Comparison of ENCODE assay signal across 4 cellular contexts in the genomic region with DNA sequence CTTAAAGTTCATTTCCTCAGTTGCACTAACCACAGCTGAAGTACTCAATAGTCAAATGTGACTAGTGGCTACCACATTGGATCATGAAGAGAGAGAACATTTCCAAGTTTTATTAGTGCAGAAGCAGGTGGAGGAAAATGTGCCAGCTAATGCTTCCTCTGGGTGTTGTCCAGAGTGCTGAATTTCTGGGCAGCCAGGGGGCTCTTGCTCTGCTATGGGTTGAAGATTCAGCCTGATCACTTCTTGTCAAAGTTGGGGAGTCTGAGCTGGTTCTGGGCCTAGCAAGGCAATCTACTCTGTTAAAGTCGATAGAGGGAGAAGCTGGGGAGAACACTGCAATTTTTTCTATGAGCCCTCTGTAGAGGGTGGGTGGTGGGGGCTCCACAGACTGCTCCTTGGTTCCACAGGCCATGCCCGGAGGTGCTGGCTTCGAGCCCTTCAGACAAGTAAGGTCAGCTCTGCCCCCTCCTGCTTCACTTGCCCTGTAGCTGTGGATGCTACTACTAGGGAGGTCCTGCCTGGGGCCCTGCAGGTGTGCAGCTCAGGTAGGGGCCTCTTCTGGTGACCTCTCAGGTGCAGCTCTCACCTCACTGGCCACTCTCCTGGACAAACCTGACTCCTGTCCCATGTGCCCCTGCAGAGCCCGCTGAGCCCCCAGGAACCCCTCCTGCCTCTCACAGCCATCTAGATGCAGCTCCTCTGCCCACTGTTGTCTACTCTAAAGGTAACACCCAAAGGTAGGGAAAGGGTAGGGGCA.
DNase-seq lines count a peak whose midpoint lies in the region; TF ChIP-seq lines count a peak whose summit lies in the region.

No MANE protein-coding gene starts in this region.

- H3K4me3 ChIP-seq in fibroblast of mammary gland (ENCODE audit: control insufficient read depth, low read depth, low read length): no peak overlapping the region

- TF ChIP-seq CTCF in fibroblast of mammary gland (conservative IDR thresholded peaks at IDR 0.05; ENCODE audit: control insufficient read depth, insufficient read depth, low read depth, low read length): peak; percentile 2

- DNase-seq in Kasumi-1 (lab: John Stamatoyannopoulos, UW) (peak; percentile 49 to 63), fibroblast of mammary gland (ENCODE audit: low read depth) (peak; percentile 30), NCI-H1105 treated with DMSO at 0.1 percent for 48 hours (lab: John Stamatoyannopoulos, UW) (no peak)
- no peak for DNase-seq in activated CD8-positive, alpha-beta memory T cell treated with anti-CD3 and anti-CD28 coated beads, Interleukin-2, amount 50 U/mL, for 4 hours

Comparison
In these comparisons a context has a peak if more than half of its experiments do, and no peak if none do; other contexts are left out.
1. DNase-seq: peak in Kasumi-1 (2 of 2) and fibroblast of mammary gland (single experiment); none in NCI-H1105 treated with DMSO at 0.1 percent for 48 hours (single experiment) and activated CD8-positive, alpha-beta memory T cell treated with anti-CD3 and anti-CD28 coated beads, Interleukin-2, amount 50 U/mL, for 4 hours (single experiment).